ENCODE assay signal across 16 cellular contexts in genomic region chr3:128318275-128318920, GRCh38.
DNase-seq lines count a peak whose midpoint lies in the region; ATAC-seq and TF ChIP-seq lines count a peak whose summit lies in the region.
"Had no signal": no experiment of that assay in that cellular context is flagged by ENCODE, and none has a peak within 500 bp of the region (broad histone marks: within the 10 kb centered on the region; RNA-seq: fewer than 3 reads in every experiment).

No MANE protein-coding gene starts in this region.

- TF ChIP-seq EP300 in SK-N-SH (IDR thresholded peaks at IDR 0.05; ENCODE audit: borderline replicate concordance in 1 of 2, low read depth in 1 of 2, low read length in 1 of 2): 0 out of 4 replicates have a peak, but pooled peaks of 1 of the 2 experiments have one; percentile 7

- CTCF ChIA-PET in SK-N-SH (lab: Yijun Ruan, JAX): interaction anchor here (0.7 to 5.3 kb wide), 20 partner anchors 10 to 266 kb away, joined by 3 to 35 read pairs (median 4); no protein-coding TSS in a partner anchor

- H3K56ac ChIP-seq in mesendoderm (ENCODE audit: low read length): no peak overlapping the region

- H3K79me2 ChIP-seq in SK-N-SH (ENCODE audit: insufficient read depth) (no peaks in the 10 kb centered on the region), Loucy (ENCODE audit: insufficient read depth, low read length) (no peaks in the 10 kb centered on the region), mesendoderm (ENCODE audit: control insufficient read depth, insufficient read depth, low read length) (no peaks in the 10 kb centered on the region)

- no peak overlapping the region for H2BK120ac ChIP-seq in mesendoderm (ENCODE audit: low read depth, low read length)

- no peaks in the 10 kb centered on the region for H4K20me1 ChIP-seq in SK-N-SH (ENCODE audit: insufficient read depth)
- no peaks in the 10 kb centered on the region for H4K20me1 ChIP-seq in Loucy (ENCODE audit: insufficient read depth, low read length, poor library complexity, severe bottlenecking)

- H3K36me3 ChIP-seq in SK-N-SH (replicated peaks in 1 of 2; ENCODE audit: control insufficient read depth in 1 of 2, insufficient read depth in 2 of 2, low read length in 1 of 2) (peaks cover 0 to 2% of the 10 kb centered on the region in 2 experiments), Loucy (ENCODE audit: insufficient read depth, low read length) (peaks cover 3% of the 10 kb centered on the region; the same call in 1 of the 2 replicates), mesendoderm (ENCODE audit: control insufficient read depth, insufficient read depth, low read length) (no peaks in the 10 kb centered on the region)

- H3K18ac ChIP-seq in mesendoderm (ENCODE audit: low read length): no peak overlapping the region

- H4K8ac ChIP-seq in mesendoderm (ENCODE audit: low read depth, low read length): no peak overlapping the region

- no peaks in the 10 kb centered on the region for H3K9me2 ChIP-seq in SK-N-SH
- H3K9me2 ChIP-seq in Loucy (replicated peaks; ENCODE audit: low read depth, low read length): no peaks in the 10 kb centered on the region

- H3K4me3 ChIP-seq in SK-N-SH (ENCODE audit: low read depth in 2 of 2, low read length in 1 of 2) (no peak overlapping the region), Loucy (ENCODE audit: low read length, poor library complexity, severe bottlenecking) (no peak overlapping the region), mesendoderm (ENCODE audit: low read length) (no peak overlapping the region)

- intact Hi-C loops in sciatic nerve (cut with DNase I): no loop called here

- H3K27me3 ChIP-seq in SK-N-SH (ENCODE audit: insufficient read depth): no peaks in the 10 kb centered on the region
- H3K27me3 ChIP-seq in Loucy (ENCODE audit: insufficient read depth, low read length, poor library complexity, severe bottlenecking): no peaks in the 10 kb centered on the region
- no peaks in the 10 kb centered on the region for H3K27me3 ChIP-seq in mesendoderm (ENCODE audit: insufficient read depth, low read length, poor library complexity)

- H3K27ac ChIP-seq in SK-N-SH (ENCODE audit: low read depth in 2 of 2, low read length in 1 of 2): peak overlapping the region in 1 of 2 experiments; percentile 98; a peak in 2 of 4 replicates
- no peak overlapping the region for H3K27ac ChIP-seq in mesendoderm (ENCODE audit: low read depth, low read length)
- H3K27ac ChIP-seq: KMS-11 had no signal

- H3F3A ChIP-seq in SK-N-SH (replicated peaks; ENCODE audit: insufficient read depth): no peaks in the 10 kb centered on the region
- no peaks in the 10 kb centered on the region for H3F3A ChIP-seq in Loucy (ENCODE audit: low read depth)

- ATAC-seq in SK-N-SH treated with all-trans-retinoic acid at 6 μM for 48 hours (no peak), sciatic nerve (no peak), GM18907 (IDR thresholded peaks at IDR 0.05; ENCODE audit: unreplicated experiment) (no peak)
- ATAC-seq: stimulated activated effector memory CD8-positive, alpha-beta T cell treated with anti-CD3 and anti-CD28 coated beads, Interleukin-12 subunit alpha, Interleukin-12 subunit beta, amount 100 ng/mL, for 72 hours had no signal

- TF ChIP-seq RAD21 in SK-N-SH (IDR thresholded peaks at IDR 0.05; ENCODE audit: low read length): no peak

- no peak overlapping the region for H2AK5ac ChIP-seq in mesendoderm (ENCODE audit: low read length)

- no peak for TF ChIP-seq CTCF in SK-N-SH (IDR thresholded peaks at IDR 0.05)
- TF ChIP-seq CTCF in Loucy (conservative IDR thresholded peaks at IDR 0.05; ENCODE audit: low read length): 0 out of 2 replicates have a peak, but pooled peaks have one; percentile 0

- H2BK15ac ChIP-seq in mesendoderm (replicated peaks; ENCODE audit: low read depth): no peak overlapping the region

- WGBS in SK-N-SH (ENCODE audit: low lambda C conversion rate): 92% methylated on average over 9 of the region's 11 CpGs
- no CpG with 5 or more reads among the region's 11 CpGs for WGBS in mesendoderm (ENCODE audit: extremely low coverage, insufficient coverage, low lambda C conversion rate)

- no peak overlapping the region for H3K4ac ChIP-seq in mesendoderm (ENCODE audit: low read depth, low read length)

- no peaks in the 10 kb centered on the region for H3K9me3 ChIP-seq in SK-N-SH
- H3K9me3 ChIP-seq in Loucy (ENCODE audit: insufficient read depth, low read depth, low read length): no peaks in the 10 kb centered on the region

- H3K9ac ChIP-seq in SK-N-SH (no peak overlapping the region), Loucy (ENCODE audit: low read depth, low read length, poor library complexity, severe bottlenecking) (no peak overlapping the region), mesendoderm (ENCODE audit: low read length) (no peak overlapping the region)
- H3K9ac ChIP-seq: KMS-11 had no signal

- H3K4me1 ChIP-seq in SK-N-SH (ENCODE audit: control insufficient read depth in 1 of 2, insufficient read depth in 2 of 2, low read depth in 1 of 2, low read length in 1 of 2): peaks cover 0 to 77% of the 10 kb centered on the region in 2 experiments; a peak in 2 of 4 replicates
- H3K4me1 ChIP-seq in Loucy (ENCODE audit: insufficient read depth, low read length, poor library complexity, severe bottlenecking): peaks cover 36% of the 10 kb centered on the region
- no peaks in the 10 kb centered on the region for H3K4me1 ChIP-seq in mesendoderm (ENCODE audit: control insufficient read depth, low read depth, low read length)

- H2BK5ac ChIP-seq in mesendoderm (ENCODE audit: low read length): no peak overlapping the region

- H3K79me1 ChIP-seq in mesendoderm (ENCODE audit: low read length): no peaks in the 10 kb centered on the region

- H3K23ac ChIP-seq in mesendoderm (ENCODE audit: low read length): no peak overlapping the region

- POLR2A ChIA-PET in SK-N-SH (lab: Yijun Ruan, JAX): interaction anchor here (0.7 to 1.9 kb wide), 7 partner anchors 23 to 179 kb away, joined by 3 to 8 read pairs (median 3); no protein-coding TSS in a partner anchor

- DNase-seq in SK-N-SH (peak; percentile 53), ecto neural progenitor cell (ENCODE audit: low spot score) (peak; percentile 25), sciatic nerve (ENCODE audit: low spot score) (peak; percentile 45), mesendoderm (no peak), OCI-M1 (lab: John Stamatoyannopoulos, UW) (no peak)
- DNase-seq: activated naive CD4-positive, alpha-beta T cell treated with anti-CD3 and anti-CD28 coated beads for 36 hours; HFFc6; NCI-H1105; NCI-H2227 treated with DMSO at 0.1 percent for 48 hours; T-helper 1 cell; trophoblast cell had no signal

- H2AFZ ChIP-seq in SK-N-SH (ENCODE audit: low read depth) (no peak overlapping the region), Loucy (ENCODE audit: low read length) (no peak overlapping the region)

- H3K4me2 ChIP-seq in SK-N-SH (no peak overlapping the region), Loucy (ENCODE audit: low read depth, low read length, poor library complexity, severe bottlenecking) (no peak overlapping the region), mesendoderm (ENCODE audit: low read length) (no peak overlapping the region)
- H3K4me2 ChIP-seq: KMS-11 had no signal

- no peak overlapping the region for H4K5ac ChIP-seq in mesendoderm (ENCODE audit: low read length)

TF ChIP-seq in SK-N-SH, 30 proteins besides CTCF, POLR2A, EP300 and RAD21:
- TF ChIP-seq NRF1 (IDR thresholded peaks at IDR 0.05; ENCODE audit: low read depth, low read length) (no peak), MEF2A (IDR thresholded peaks at IDR 0.05; ENCODE audit: borderline replicate concordance, low read depth) (no peak), USF1 (IDR thresholded peaks at IDR 0.05; ENCODE audit: borderline replicate concordance, low read depth) (no peak), MXI1 (IDR thresholded peaks at IDR 0.05; ENCODE audit: low read depth, low read length) (0 out of 2 replicates have a peak, but pooled peaks have one; percentile 1)

TF ChIP-seq in SK-N-SH treated with all-trans-retinoic acid at 6 μM for 48 hours, 23 proteins besides CTCF, POLR2A, EP300 and RAD21:
- TF ChIP-seq RARB (CRISPR knock-in tag; IDR thresholded peaks at IDR 0.05): no peak
- TF ChIP-seq ZC3H10 (CRISPR knock-in tag; IDR thresholded peaks at IDR 0.05): no peak
- no peak for TF ChIP-seq PPARA (CRISPR knock-in tag; IDR thresholded peaks at IDR 0.05; ENCODE audit: borderline replicate concordance)
- no peak for TF ChIP-seq ZNF70 (CRISPR knock-in tag; IDR thresholded peaks at IDR 0.05)
- TF ChIP-seq PATZ1 (CRISPR knock-in tag; IDR thresholded peaks at IDR 0.05; ENCODE audit: borderline replicate concordance): no peak
TF ChIP-seq in SK-N-SH treated with all-trans-retinoic acid at 6 μM for 48 hours: peak in this region for 0.

Comparison
In these comparisons a context has a peak if more than half of its experiments do, and no peak if none do; other contexts are left out.
1. DNase-seq: peak in SK-N-SH (single experiment), ecto neural progenitor cell (single experiment) and sciatic nerve (single experiment); none in mesendoderm (single experiment) and OCI-M1 (single experiment).